In genomic region chr6:20455175-20456075, GRCh38 we compare ENCODE assay signal across 1 cellular context.
TF ChIP-seq lines count a peak whose summit lies in the region.

No MANE protein-coding gene starts in this region.

TF ChIP-seq in IMR-90, 13 proteins besides CTCF, POLR2A, EP300 and RAD21 (continued from another document):
- TF ChIP-seq ELK1 (IDR thresholded peaks at IDR 0.05; ENCODE audit: borderline replicate concordance, low read depth, low read length) (no peak), MAFK (IDR thresholded peaks at IDR 0.05; ENCODE audit: low read depth, low read length) (no peak), FOS (IDR thresholded peaks at IDR 0.05; ENCODE audit: low read depth, low read length) (no peak), MXI1 (IDR thresholded peaks at IDR 0.05; ENCODE audit: borderline replicate concordance, low read depth, low read length) (no peak)
